33 cellular contexts compared by ENCODE assay signal in the genomic region with DNA sequence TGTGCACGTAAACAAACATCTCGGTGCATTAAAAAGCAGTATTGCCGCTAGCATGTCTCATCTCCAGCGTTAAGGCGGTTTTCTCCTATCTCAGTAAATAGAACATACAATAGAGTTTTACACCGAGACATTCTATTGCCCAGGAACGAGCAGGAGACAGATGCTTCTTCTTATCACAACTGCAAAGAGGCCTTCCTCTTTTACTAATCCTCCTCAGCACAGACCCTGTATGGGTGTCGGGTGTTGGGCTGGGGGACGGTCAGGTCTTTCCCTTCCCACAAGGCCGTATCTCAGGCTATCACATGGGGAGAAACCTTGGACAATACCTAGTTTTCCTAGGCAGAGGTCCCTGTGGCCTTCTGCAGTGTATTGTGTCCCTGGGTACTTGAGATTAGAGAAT.
"Had no signal": no experiment of that assay in that cellular context is flagged by ENCODE, and none has a peak within 500 bp of the region (broad histone marks: within the 10 kb centered on the region; RNA-seq: fewer than 3 reads in every experiment).

No MANE protein-coding gene starts in this region.

- H3K79me2 ChIP-seq: parathyroid adenoma had no signal

- H3K27me3 Mint-ChIP-seq: activated naive CD4-positive, alpha-beta T cell treated with anti-CD3 and anti-CD28 coated beads, Interleukin-2, amount 10 ng/mL, durations not matched to agents 7 days and 5 days; activated naive CD8-positive, alpha-beta T cell treated with anti-CD3 and anti-CD28 coated beads, Interleukin-2, amount 10 ng/mL, durations not matched to agents 7 days and 5 days; effector memory CD8-positive, alpha-beta T cell; stimulated activated naive B cell treated with anti-CD40 and anti-IgM and Interleukin-4, amounts not matched to agents 10 μg/mL and 1 μg/mL and 100 μg/mL, for 72 hours; T-helper 17 cell had no signal

- H3K4me3 Mint-ChIP-seq: activated naive CD4-positive, alpha-beta T cell treated with anti-CD3 and anti-CD28 coated beads, Interleukin-2, amount 10 ng/mL, durations not matched to agents 7 days and 5 days; activated naive CD8-positive, alpha-beta T cell treated with anti-CD3 and anti-CD28 coated beads, Interleukin-2, amount 10 ng/mL, durations not matched to agents 7 days and 5 days; activated T-helper 1 cell treated with anti-CD3 and anti-CD28 coated beads, Interleukin-12 subunit alpha, Interleukin-12 subunit beta, Interleukin-2, Interleukin-4 antibody, amounts not matched to agents 30 ng/mL and 10 ng/mL and 1 ng/mL, durations not matched to agents 14 hours and 24 hours and 36 hours; effector memory CD8-positive, alpha-beta T cell; natural killer cell; neural progenitor cell; stimulated activated naive B cell treated with anti-CD40 and anti-IgM and Interleukin-4, amounts not matched to agents 10 μg/mL and 1 μg/mL and 100 μg/mL, for 72 hours; T-helper 17 cell had no signal

- H3K4me3 ChIP-seq: coronary artery, esophagus squamous epithelium, left lung, lung, neural progenitor cell, right atrium auricular region, stomach, suprapubic skin, tibial artery, upper lobe of right lung had no signal

- H3K4me1 Mint-ChIP-seq: activated naive CD4-positive, alpha-beta T cell treated with anti-CD3 and anti-CD28 coated beads, Interleukin-2, amount 10 ng/mL, durations not matched to agents 7 days and 5 days; activated naive CD8-positive, alpha-beta T cell treated with anti-CD3 and anti-CD28 coated beads, Interleukin-2, amount 10 ng/mL, durations not matched to agents 7 days and 5 days; natural killer cell; neural progenitor cell; stimulated activated naive B cell treated with anti-CD40 and anti-IgM and Interleukin-4, amounts not matched to agents 10 μg/mL and 1 μg/mL and 100 μg/mL, for 72 hours; T-helper 17 cell had no signal

- H3K36me3 ChIP-seq: brain microvascular endothelial cell, neural progenitor cell, right atrium auricular region, suprapubic skin, upper lobe of right lung had no signal

- H3K4me2 ChIP-seq: neural progenitor cell had no signal

- H3K9ac ChIP-seq: neural progenitor cell, parathyroid adenoma had no signal

- H2AFZ ChIP-seq: neural progenitor cell, parathyroid adenoma had no signal

- ATAC-seq: effector memory CD8-positive, alpha-beta T cell; left lung; natural killer cell; stimulated activated naive B cell treated with anti-CD40 and anti-IgM and Interleukin-4, amounts not matched to agents 10 μg/mL and 1 μg/mL and 100 μg/mL, for 72 hours; T-helper 17 cell; upper lobe of right lung had no signal

- FAIRE-seq: astrocyte, endothelial cell of umbilical vein had no signal

- H3K27me3 ChIP-seq: brain microvascular endothelial cell, esophagus squamous epithelium, left lung, neural progenitor cell, right atrium auricular region, stomach, suprapubic skin, tibial artery, upper lobe of right lung had no signal

- H3K4me1 ChIP-seq: esophagus squamous epithelium, left lung, neural progenitor cell, parathyroid adenoma, right atrium auricular region, stomach, suprapubic skin, tibial artery, upper lobe of right lung had no signal

- DNase-seq: activated CD4-positive, alpha-beta T cell treated with anti-CD3 and anti-CD28 coated beads for 48 hours; activated CD4-positive, alpha-beta T cell treated with anti-CD3 and anti-CD28 coated beads, Interleukin-2, amount 50 U/mL, for 48 hours; activated CD8-positive, alpha-beta memory T cell treated with anti-CD3 and anti-CD28 coated beads for 24 hours; activated gamma-delta T cell; activated naive CD4-positive, alpha-beta T cell treated with anti-CD3 and anti-CD28 coated beads, Interleukin-2, amount 10 ng/mL, durations not matched to agents 7 days and 5 days; activated naive CD8-positive, alpha-beta T cell treated with anti-CD3 and anti-CD28 coated beads, Interleukin-2, amount 10 ng/mL, durations not matched to agents 7 days and 5 days; amniotic stem cell; brain microvascular endothelial cell; effector memory CD8-positive, alpha-beta T cell; esophagus squamous epithelium; foreskin melanocyte; left lung; mesendoderm; natural killer cell; occipital lobe; stimulated activated CD4-positive, alpha-beta T cell treated with anti-CD3 and anti-CD28 coated beads, Interleukin-15, amount 100 ng/mL, for 24 hours; stimulated activated CD4-positive, alpha-beta T cell treated with anti-CD3 and anti-CD28 coated beads, Interleukin-2, amount 100 ng/mL, for 24 hours; stimulated activated naive B cell treated with anti-CD40 and anti-IgM and Interleukin-4, amounts not matched to agents 10 μg/mL and 1 μg/mL and 100 μg/mL, for 72 hours; stomach; T-helper 17 cell; T1000; tibial artery; upper lobe of right lung had no signal

- H3K27ac ChIP-seq: brain microvascular endothelial cell, coronary artery, esophagus squamous epithelium, left lung, neural progenitor cell, parathyroid adenoma, right atrium auricular region, stomach, suprapubic skin, tibial artery, upper lobe of right lung, VCaP had no signal

- H3K27ac Mint-ChIP-seq: activated naive CD4-positive, alpha-beta T cell treated with anti-CD3 and anti-CD28 coated beads, Interleukin-2, amount 10 ng/mL, durations not matched to agents 7 days and 5 days; activated naive CD8-positive, alpha-beta T cell treated with anti-CD3 and anti-CD28 coated beads, Interleukin-2, amount 10 ng/mL, durations not matched to agents 7 days and 5 days; activated T-helper 1 cell treated with anti-CD3 and anti-CD28 coated beads, Interleukin-12 subunit alpha, Interleukin-12 subunit beta, Interleukin-2, Interleukin-4 antibody, amounts not matched to agents 30 ng/mL and 10 ng/mL and 1 ng/mL, durations not matched to agents 14 hours and 24 hours and 36 hours; effector memory CD8-positive, alpha-beta T cell; natural killer cell; neural progenitor cell; stimulated activated naive B cell treated with anti-CD40 and anti-IgM and Interleukin-4, amounts not matched to agents 10 μg/mL and 1 μg/mL and 100 μg/mL, for 72 hours; T-helper 17 cell had no signal
